Comparison of ENCODE assay signal across 8 cellular contexts in the genomic region with DNA sequence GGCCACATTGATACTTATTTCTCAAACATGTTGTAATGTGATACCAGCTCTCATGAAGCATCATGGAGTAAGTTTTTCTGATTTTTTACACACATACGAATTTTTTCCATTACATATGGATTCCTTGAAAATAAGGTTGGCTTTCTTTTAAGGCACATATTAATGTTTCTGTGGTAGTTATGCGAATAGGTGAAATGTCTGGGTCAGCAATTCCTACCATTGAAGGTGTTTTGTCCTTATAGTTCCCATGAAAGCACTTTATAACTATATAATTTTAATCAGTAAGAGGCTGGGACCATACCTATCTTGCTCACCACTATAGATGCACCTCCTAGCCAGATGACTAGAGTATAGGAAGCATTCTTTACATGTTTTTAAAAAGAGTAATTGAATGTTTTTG. TPM values are rescaled to one million over a fixed set of nuclear protein-coding genes. Genes with fewer than 3 reads are reported as not detected.
"Had no signal": no experiment of that assay in that cellular context is flagged by ENCODE, and none has a peak within 500 bp of the region (broad histone marks: within the 10 kb centered on the region; RNA-seq: fewer than 3 reads in every experiment).

No MANE protein-coding gene starts in this region.

- H3K27ac ChIP-seq: GM23248 had no signal

- FAIRE-seq: HTR-8/SVneo, K562 had no signal

- H2AFZ ChIP-seq: GM23248 had no signal

- ATAC-seq: K562 had no signal

- H3K4me3 ChIP-seq: GM23248, HAP-1, K562 had no signal

- H3K4me1 ChIP-seq: HAP-1 had no signal

- DNase-seq: GM23248, GOT3, H7, KG1 had no signal

- H3K9ac ChIP-seq: GM23248 had no signal

- H3K9me3 ChIP-seq: HAP-1 had no signal

- H3K36me3 ChIP-seq: HAP-1 had no signal

RNA-seq across cellular contexts. Expression of a gene that starts 33.0 kb away (rescaled TPM):
- total RNA-seq: HT-29 had no signal
- polyA plus RNA-seq: K562 had no signal
